Comparison of ENCODE assay signal across 1 cellular context in genomic region chr1:204528677-204529076, GRCh38.
TF ChIP-seq lines count a peak whose summit lies in the region.

No MANE protein-coding gene starts in this region.

TF ChIP-seq in HepG2, 621 proteins besides CTCF, POLR2A, EP300 and RAD21:
- TF ChIP-seq SATB2 (CRISPR knock-in tag; IDR thresholded peaks at IDR 0.05) (no peak), PHF20 (CRISPR knock-in tag; IDR thresholded peaks at IDR 0.05) (no peak), HBP1 (CRISPR knock-in tag; IDR thresholded peaks at IDR 0.05; ENCODE audit: low read depth) (no peak), ZNF296 (CRISPR knock-in tag; conservative IDR thresholded peaks at IDR 0.05) (no peak), DBP (CRISPR knock-in tag; IDR thresholded peaks at IDR 0.05; ENCODE audit: not compliant biosample characterization) (no peak), SOX6 (IDR thresholded peaks at IDR 0.05) (no peak), SOX6 (CRISPR knock-in tag; IDR thresholded peaks at IDR 0.05) (no peak), ZBTB43 (CRISPR knock-in tag; conservative IDR thresholded peaks at IDR 0.05) (no peak), KDM2A (CRISPR knock-in tag; IDR thresholded peaks at IDR 0.05; ENCODE audit: borderline replicate concordance, low read depth) (no peak), KLF15 (CRISPR knock-in tag; IDR thresholded peaks at IDR 0.05; ENCODE audit: borderline replicate concordance) (no peak), TFDP1 (CRISPR knock-in tag; IDR thresholded peaks at IDR 0.05; ENCODE audit: borderline replicate concordance) (no peak)
